Comparison of ENCODE assay signal across 14 cellular contexts in genomic region chr4:8221985-8222384, GRCh38. TPM values are rescaled to one million over a fixed set of nuclear protein-coding genes. Genes with fewer than 3 reads are reported as not detected.
A peak's percentile ranks its signal among the peaks of the same experiment; 100 is the strongest.
DNase-seq lines count a peak whose midpoint lies in the region; ATAC-seq, FAIRE-seq and TF ChIP-seq lines count a peak whose summit lies in the region.
"Had no signal": no experiment of that assay in that cellular context is flagged by ENCODE, and none has a peak within 500 bp of the region (broad histone marks: within the 10 kb centered on the region; RNA-seq: fewer than 3 reads in every experiment).

No MANE protein-coding gene starts in this region.

- CTCF ChIA-PET in SK-N-SH (lab: Yijun Ruan, JAX) = interaction anchor here (1.1 to 3.1 kb wide), 6 partner anchors 18 to 188 kb away, joined by 3 to 13 read pairs (median 6); partner anchors contain the start of gene SH3TC1

- intact Hi-C loops in left lung (cut with DNase I) (no loop called here), aorta (cut with DNase I) (no loop called here)

- TF ChIP-seq CTCF in SK-N-SH (IDR thresholded peaks at IDR 0.05) = no peak
- TF ChIP-seq CTCF in left lung (IDR thresholded peaks at IDR 0.05) = no peak
- TF ChIP-seq CTCF in suprapubic skin (IDR thresholded peaks at IDR 0.05) = no peak

- no peaks in the 10 kb centered on the region for H3F3A ChIP-seq in SK-N-SH (replicated peaks; ENCODE audit: insufficient read depth)

- H3K27me3 ChIP-seq in SK-N-SH (ENCODE audit: insufficient read depth) (no peaks in the 10 kb centered on the region), left lung (no peaks in the 10 kb centered on the region), suprapubic skin (no peaks in the 10 kb centered on the region), aorta (ENCODE audit: control insufficient read depth in 1 of 2, insufficient read depth in 2 of 2, low read length in 1 of 2) (no peaks in the 10 kb centered on the region)

- POLR2A ChIA-PET in SK-N-SH (lab: Yijun Ruan, JAX) = interaction anchor here (0.9 kb wide), 1 partner anchor 23 kb away, joined by 5 read pairs; the partner anchor contains the start of gene SH3TC1

- H4K20me1 ChIP-seq in SK-N-SH (ENCODE audit: insufficient read depth) = no peaks in the 10 kb centered on the region

- H3K4me3 ChIP-seq in SK-N-SH (ENCODE audit: low read depth in 2 of 2, low read length in 1 of 2) = no peak overlapping the region
- no peak overlapping the region for H3K4me3 ChIP-seq in left lung
- no peak overlapping the region for H3K4me3 ChIP-seq in suprapubic skin
- no peak overlapping the region for H3K4me3 ChIP-seq in aorta (ENCODE audit: low read length in 2 of 2)

- TF ChIP-seq EP300 in SK-N-SH (IDR thresholded peaks at IDR 0.05; ENCODE audit: borderline replicate concordance in 1 of 2, low read depth in 1 of 2, low read length in 1 of 2) = no peak
- TF ChIP-seq EP300 in suprapubic skin (IDR thresholded peaks at IDR 0.05) = no peak

- H3K9me3 ChIP-seq in SK-N-SH (no peaks in the 10 kb centered on the region), left lung (no peaks in the 10 kb centered on the region), suprapubic skin (no peaks in the 10 kb centered on the region), aorta (ENCODE audit: control insufficient read depth, low read length) (no peaks in the 10 kb centered on the region)

- no peaks in the 10 kb centered on the region for H3K79me2 ChIP-seq in SK-N-SH (ENCODE audit: insufficient read depth)

- H3K4me2 ChIP-seq in SK-N-SH = no peak overlapping the region

- no peak overlapping the region for H3K9ac ChIP-seq in SK-N-SH

- H3K36me3 ChIP-seq in SK-N-SH (replicated peaks in 1 of 2; ENCODE audit: control insufficient read depth in 1 of 2, insufficient read depth in 2 of 2, low read length in 1 of 2) (peaks cover 0 to 3% of the 10 kb centered on the region in 2 experiments), left lung (peaks cover 0 to 88% of the 10 kb centered on the region in 2 donors), suprapubic skin (peaks cover 19% of the 10 kb centered on the region), aorta (ENCODE audit: control insufficient read depth in 1 of 2, insufficient read depth in 2 of 2, low read length in 1 of 2) (no peaks in the 10 kb centered on the region)

- H3K4me1 ChIP-seq in SK-N-SH (ENCODE audit: control insufficient read depth in 1 of 2, insufficient read depth in 2 of 2, low read depth in 1 of 2, low read length in 1 of 2) = peaks cover 0 to 27% of the 10 kb centered on the region in 2 experiments; a peak in 1 of 4 replicates
- peaks cover 0 to 33% of the 10 kb centered on the region in 2 donors for H3K4me1 ChIP-seq in left lung
- peaks cover 14% of the 10 kb centered on the region for H3K4me1 ChIP-seq in suprapubic skin
- H3K4me1 ChIP-seq in aorta (ENCODE audit: control insufficient read depth in 1 of 2, insufficient read depth in 2 of 2, low read length in 2 of 2) = no peaks in the 10 kb centered on the region

- TF ChIP-seq RAD21 in SK-N-SH (IDR thresholded peaks at IDR 0.05; ENCODE audit: low read length) = no peak

- TF ChIP-seq POLR2A in GM12891 (IDR thresholded peaks at IDR 0.05; ENCODE audit: low read depth, low read length) (no peak), suprapubic skin (IDR thresholded peaks at IDR 0.05) (no peak)

- DNase-seq in GM12891 (ENCODE audit: insufficient read length, low spot score) = no peak
- DNase-seq in SK-N-SH = no peak
- DNase-seq in left lung = no peak
- no peak for DNase-seq in suprapubic skin (ENCODE audit: low spot score in 2 of 2)
- no peak for DNase-seq in aorta
- DNase-seq: activated naive CD8-positive, alpha-beta T cell treated with anti-CD3 and anti-CD28 coated beads, Interleukin-2, amount 10 ng/mL, durations not matched to agents 7 days and 5 days; cerebellar nuclear complex; erythroblast; NCI-H1105 treated with DMSO at 0.1 percent for 48 hours; NCI-H345 had no signal

- H2AFZ ChIP-seq in SK-N-SH (ENCODE audit: low read depth) = no peak overlapping the region

- FAIRE-seq in GM12891 (lab: Jason Lieb, UNC) = peak; percentile 13

- no peak for ATAC-seq in left lung
- no peak for ATAC-seq in HG03571 (IDR thresholded peaks at IDR 0.05; ENCODE audit: unreplicated experiment)
- no peak for ATAC-seq in HG02678 (IDR thresholded peaks at IDR 0.05; ENCODE audit: unreplicated experiment)
- no peak for ATAC-seq in aorta (ENCODE audit: low FRiP score)

- H3K27ac ChIP-seq in SK-N-SH (ENCODE audit: low read depth in 2 of 2, low read length in 1 of 2) (peak overlapping the region; percentile 40 to 98; a peak in 3 of 4 replicates), left lung (peak overlapping the region; percentile 39 to 53), suprapubic skin (peak overlapping the region; percentile 56), aorta (ENCODE audit: low read depth in 1 of 2, low read length in 2 of 2) (no peak overlapping the region)
- H3K27ac ChIP-seq: C4-2B had no signal

- H3K9me2 ChIP-seq in SK-N-SH = no peaks in the 10 kb centered on the region

TF ChIP-seq in GM12891, 5 proteins besides CTCF, POLR2A, EP300 and RAD21:
- TF ChIP-seq POU2F2 (IDR thresholded peaks at IDR 0.05; ENCODE audit: low read depth, low read length) = no peak

TF ChIP-seq in SK-N-SH, 30 proteins besides CTCF, POLR2A, EP300 and RAD21:
- no peak for TF ChIP-seq RCOR1 (IDR thresholded peaks at IDR 0.05; ENCODE audit: low read length)
- no peak for TF ChIP-seq USF2 (IDR thresholded peaks at IDR 0.05; ENCODE audit: borderline replicate concordance, low read depth, low read length)
- TF ChIP-seq EZH2phosphoT487 (IDR thresholded peaks at IDR 0.05; ENCODE audit: borderline replicate concordance, low read depth) = no peak
- TF ChIP-seq TAF1 (IDR thresholded peaks at IDR 0.05; ENCODE audit: borderline replicate concordance, low read depth, low read length) = no peak
- no peak for TF ChIP-seq CHD2 (IDR thresholded peaks at IDR 0.05; ENCODE audit: low read length, partially characterized antibody)
- no peak for TF ChIP-seq RFX5 (IDR thresholded peaks at IDR 0.05; ENCODE audit: low read length)
- TF ChIP-seq GABPA (IDR thresholded peaks at IDR 0.05; ENCODE audit: low read depth) = no peak
- TF ChIP-seq TEAD4 (IDR thresholded peaks at IDR 0.05; ENCODE audit: borderline replicate concordance, insufficient read depth) = no peak

RNA-seq across cellular contexts. Expression of gene SH3TC1, which starts 22.9 kb away (rescaled TPM):
- 18.5 TPM for polyA plus RNA-seq in GM12891 (2012; ENCODE audit: low read depth, missing spikeins)
- polyA plus RNA-seq in SK-N-SH (2012; rRNA removed) = 2.7 and 2.9 TPM in 2 replicates
- polyA plus RNA-seq in SK-N-SH (2012; cell fraction: cytosol; rRNA removed) = 0.54 and 1.2 TPM in 2 replicates
- polyA plus RNA-seq in SK-N-SH (2012; cell fraction: nucleus; rRNA removed) = 8.4 and 11.3 TPM in 2 replicates
- 10 to 100 TPM; 29.6 to 46.1 TPM for total RNA-seq in left lung
- total RNA-seq in suprapubic skin = 10 to 100 TPM in 2 of 4 donors, 1 to 10 TPM in 2; 6.3 to 15.1 (median 9.9) TPM
- total RNA-seq in aorta = 10 to 100 TPM; 34.4 to 58.9 TPM
- polyA plus RNA-seq in aorta = 1 to 10 TPM; 3.4 to 9.0 TPM

RNA-seq across cellular contexts. Expression of gene HTRA3, which starts 47.6 kb away (rescaled TPM):
- 0.06 TPM for polyA plus RNA-seq in GM12891 (2012; ENCODE audit: low read depth, missing spikeins)
- polyA plus RNA-seq in SK-N-SH (2012; rRNA removed) (0.05 TPM in 1 of 2 replicates, not detected in the other), aorta (1 to 10 TPM; 1.1 to 5.2 TPM)
- 0.01 and 0.03 TPM in 2 replicates for polyA plus RNA-seq in SK-N-SH (2012; cell fraction: cytosol; rRNA removed)
- polyA plus RNA-seq in SK-N-SH (2012; cell fraction: nucleus; rRNA removed) = 0.04 and 0.05 TPM in 2 replicates
- total RNA-seq in left lung (10 to 100 TPM; 16.7 to 18.3 TPM), suprapubic skin (10 to 100 TPM in 2 of 4 donors, 1 to 10 TPM in 2; 3.3 to 22.5 (median 10.3) TPM), aorta (100 to 1,000 TPM in 1 of 2 donors, 10 to 100 TPM in 1; 31.8 to 129 TPM)
- total RNA-seq: activated naive CD8-positive, alpha-beta T cell treated with anti-CD3 and anti-CD28 coated beads, Interleukin-2, amount 10 ng/mL, durations not matched to agents 7 days and 5 days; OCI-LY7 had no signal

Comparison
In these comparisons a context has a peak if more than half of its experiments do, and no peak if none do; other contexts are left out.
1. H3K27ac ChIP-seq: peak in SK-N-SH (2 of 2), left lung (2 of 2) and suprapubic skin (single experiment); none in aorta (0 of 2).